Comparison of ENCODE assay signal across 2 cellular contexts in the genomic region with DNA sequence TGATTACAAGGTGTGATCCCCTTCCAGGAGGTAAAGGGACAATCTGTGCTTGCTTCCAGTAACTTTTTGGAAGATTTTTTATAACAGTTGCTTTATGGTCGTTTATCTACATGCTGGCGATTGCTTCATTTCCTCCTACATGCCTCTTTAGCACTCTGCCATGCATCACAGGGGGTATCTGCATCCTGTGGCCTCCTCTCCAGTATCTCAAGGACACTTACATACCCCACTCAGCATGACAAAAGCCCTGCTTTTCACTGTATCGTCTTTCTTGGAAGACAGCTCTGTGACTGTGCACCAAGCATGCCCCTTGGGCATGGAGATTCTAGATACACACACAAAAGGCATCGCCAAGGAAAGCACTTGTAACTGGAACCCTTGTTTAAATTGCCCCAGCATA.
TF ChIP-seq lines count a peak whose summit lies in the region.

No MANE protein-coding gene starts in this region.

TF ChIP-seq in GM23338, 12 proteins besides CTCF, POLR2A, EP300 and RAD21:
- TF ChIP-seq, protein P1, sequence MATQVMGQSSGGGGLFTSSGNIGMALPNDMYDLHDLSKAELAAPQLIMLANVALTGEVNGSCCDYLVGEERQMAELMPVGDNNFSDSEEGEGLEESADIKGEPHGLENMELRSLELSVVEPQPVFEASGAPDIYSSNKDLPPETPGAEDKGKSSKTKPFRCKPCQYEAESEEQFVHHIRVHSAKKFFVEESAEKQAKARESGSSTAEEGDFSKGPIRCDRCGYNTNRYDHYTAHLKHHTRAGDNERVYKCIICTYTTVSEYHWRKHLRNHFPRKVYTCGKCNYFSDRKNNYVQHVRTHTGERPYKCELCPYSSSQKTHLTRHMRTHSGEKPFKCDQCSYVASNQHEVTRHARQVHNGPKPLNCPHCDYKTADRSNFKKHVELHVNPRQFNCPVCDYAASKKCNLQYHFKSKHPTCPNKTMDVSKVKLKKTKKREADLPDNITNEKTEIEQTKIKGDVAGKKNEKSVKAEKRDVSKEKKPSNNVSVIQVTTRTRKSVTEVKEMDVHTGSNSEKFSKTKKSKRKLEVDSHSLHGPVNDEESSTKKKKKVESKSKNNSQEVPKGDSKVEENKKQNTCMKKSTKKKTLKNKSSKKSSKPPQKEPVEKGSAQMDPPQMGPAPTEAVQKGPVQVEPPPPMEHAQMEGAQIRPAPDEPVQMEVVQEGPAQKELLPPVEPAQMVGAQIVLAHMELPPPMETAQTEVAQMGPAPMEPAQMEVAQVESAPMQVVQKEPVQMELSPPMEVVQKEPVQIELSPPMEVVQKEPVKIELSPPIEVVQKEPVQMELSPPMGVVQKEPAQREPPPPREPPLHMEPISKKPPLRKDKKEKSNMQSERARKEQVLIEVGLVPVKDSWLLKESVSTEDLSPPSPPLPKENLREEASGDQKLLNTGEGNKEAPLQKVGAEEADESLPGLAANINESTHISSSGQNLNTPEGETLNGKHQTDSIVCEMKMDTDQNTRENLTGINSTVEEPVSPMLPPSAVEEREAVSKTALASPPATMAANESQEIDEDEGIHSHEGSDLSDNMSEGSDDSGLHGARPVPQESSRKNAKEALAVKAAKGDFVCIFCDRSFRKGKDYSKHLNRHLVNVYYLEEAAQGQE (IDR thresholded peaks at IDR 0.05; ENCODE audit: unreplicated experiment) = no peak
- TF ChIP-seq CREB1 (CRISPR knock-in tag; IDR thresholded peaks at IDR 0.05; ENCODE audit: low read depth) (no peak), NANOG (IDR thresholded peaks at IDR 0.05; ENCODE audit: borderline replicate concordance) (no peak), POLR2AphosphoS5 (IDR thresholded peaks at IDR 0.05; ENCODE audit: low read depth) (no peak), STAT1 (IDR thresholded peaks at IDR 0.05; ENCODE audit: unreplicated experiment) (no peak), ZNF331 (CRISPR knock-in tag; IDR thresholded peaks at IDR 0.05; ENCODE audit: low read depth) (no peak), EZH2 (IDR thresholded peaks at IDR 0.05; ENCODE audit: low read depth, unreplicated experiment) (no peak)
- TF ChIP-seq, protein P2, sequence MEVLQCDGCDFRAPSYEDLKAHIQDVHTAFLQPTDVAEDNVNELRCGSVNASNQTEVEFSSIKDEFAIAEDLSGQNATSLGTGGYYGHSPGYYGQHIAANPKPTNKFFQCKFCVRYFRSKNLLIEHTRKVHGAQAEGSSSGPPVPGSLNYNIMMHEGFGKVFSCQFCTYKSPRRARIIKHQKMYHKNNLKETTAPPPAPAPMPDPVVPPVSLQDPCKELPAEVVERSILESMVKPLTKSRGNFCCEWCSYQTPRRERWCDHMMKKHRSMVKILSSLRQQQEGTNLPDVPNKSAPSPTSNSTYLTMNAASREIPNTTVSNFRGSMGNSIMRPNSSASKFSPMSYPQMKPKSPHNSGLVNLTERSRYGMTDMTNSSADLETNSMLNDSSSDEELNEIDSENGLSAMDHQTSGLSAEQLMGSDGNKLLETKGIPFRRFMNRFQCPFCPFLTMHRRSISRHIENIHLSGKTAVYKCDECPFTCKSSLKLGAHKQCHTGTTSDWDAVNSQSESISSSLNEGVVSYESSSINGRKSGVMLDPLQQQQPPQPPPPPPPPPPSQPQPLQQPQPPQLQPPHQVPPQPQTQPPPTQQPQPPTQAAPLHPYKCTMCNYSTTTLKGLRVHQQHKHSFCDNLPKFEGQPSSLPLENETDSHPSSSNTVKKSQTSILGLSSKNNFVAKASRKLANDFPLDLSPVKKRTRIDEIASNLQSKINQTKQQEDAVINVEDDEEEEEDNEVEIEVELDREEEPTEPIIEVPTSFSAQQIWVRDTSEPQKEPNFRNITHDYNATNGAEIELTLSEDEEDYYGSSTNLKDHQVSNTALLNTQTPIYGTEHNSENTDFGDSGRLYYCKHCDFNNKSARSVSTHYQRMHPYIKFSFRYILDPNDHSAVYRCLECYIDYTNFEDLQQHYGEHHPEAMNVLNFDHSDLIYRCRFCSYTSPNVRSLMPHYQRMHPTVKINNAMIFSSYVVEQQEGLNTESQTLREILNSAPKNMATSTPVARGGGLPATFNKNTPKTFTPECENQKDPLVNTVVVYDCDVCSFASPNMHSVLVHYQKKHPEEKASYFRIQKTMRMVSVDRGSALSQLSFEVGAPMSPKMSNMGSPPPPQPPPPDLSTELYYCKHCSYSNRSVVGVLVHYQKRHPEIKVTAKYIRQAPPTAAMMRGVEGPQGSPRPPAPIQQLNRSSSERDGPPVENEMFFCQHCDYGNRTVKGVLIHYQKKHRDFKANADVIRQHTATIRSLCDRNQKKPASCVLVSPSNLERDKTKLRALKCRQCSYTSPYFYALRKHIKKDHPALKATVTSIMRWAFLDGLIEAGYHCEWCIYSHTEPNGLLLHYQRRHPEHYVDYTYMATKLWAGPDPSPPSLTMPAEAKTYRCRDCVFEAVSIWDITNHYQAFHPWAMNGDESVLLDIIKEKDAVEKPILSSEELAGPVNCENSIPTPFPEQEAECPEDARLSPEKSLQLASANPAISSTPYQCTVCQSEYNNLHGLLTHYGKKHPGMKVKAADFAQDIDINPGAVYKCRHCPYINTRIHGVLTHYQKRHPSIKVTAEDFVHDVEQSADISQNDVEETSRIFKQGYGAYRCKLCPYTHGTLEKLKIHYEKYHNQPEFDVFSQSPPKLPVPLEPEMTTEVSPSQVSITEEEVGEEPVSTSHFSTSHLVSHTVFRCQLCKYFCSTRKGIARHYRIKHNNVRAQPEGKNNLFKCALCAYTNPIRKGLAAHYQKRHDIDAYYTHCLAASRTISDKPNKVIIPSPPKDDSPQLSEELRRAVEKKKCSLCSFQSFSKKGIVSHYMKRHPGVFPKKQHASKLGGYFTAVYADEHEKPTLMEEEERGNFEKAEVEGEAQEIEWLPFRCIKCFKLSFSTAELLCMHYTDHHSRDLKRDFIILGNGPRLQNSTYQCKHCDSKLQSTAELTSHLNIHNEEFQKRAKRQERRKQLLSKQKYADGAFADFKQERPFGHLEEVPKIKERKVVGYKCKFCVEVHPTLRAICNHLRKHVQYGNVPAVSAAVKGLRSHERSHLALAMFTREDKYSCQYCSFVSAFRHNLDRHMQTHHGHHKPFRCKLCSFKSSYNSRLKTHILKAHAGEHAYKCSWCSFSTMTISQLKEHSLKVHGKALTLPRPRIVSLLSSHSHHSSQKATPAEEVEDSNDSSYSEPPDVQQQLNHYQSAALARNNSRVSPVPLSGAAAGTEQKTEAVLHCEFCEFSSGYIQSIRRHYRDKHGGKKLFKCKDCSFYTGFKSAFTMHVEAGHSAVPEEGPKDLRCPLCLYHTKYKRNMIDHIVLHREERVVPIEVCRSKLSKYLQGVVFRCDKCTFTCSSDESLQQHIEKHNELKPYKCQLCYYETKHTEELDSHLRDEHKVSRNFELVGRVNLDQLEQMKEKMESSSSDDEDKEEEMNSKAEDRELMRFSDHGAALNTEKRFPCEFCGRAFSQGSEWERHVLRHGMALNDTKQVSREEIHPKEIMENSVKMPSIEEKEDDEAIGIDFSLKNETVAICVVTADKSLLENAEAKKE (CRISPR knock-in tag; IDR thresholded peaks at IDR 0.05) = no peak
- TF ChIP-seq, protein P3, sequence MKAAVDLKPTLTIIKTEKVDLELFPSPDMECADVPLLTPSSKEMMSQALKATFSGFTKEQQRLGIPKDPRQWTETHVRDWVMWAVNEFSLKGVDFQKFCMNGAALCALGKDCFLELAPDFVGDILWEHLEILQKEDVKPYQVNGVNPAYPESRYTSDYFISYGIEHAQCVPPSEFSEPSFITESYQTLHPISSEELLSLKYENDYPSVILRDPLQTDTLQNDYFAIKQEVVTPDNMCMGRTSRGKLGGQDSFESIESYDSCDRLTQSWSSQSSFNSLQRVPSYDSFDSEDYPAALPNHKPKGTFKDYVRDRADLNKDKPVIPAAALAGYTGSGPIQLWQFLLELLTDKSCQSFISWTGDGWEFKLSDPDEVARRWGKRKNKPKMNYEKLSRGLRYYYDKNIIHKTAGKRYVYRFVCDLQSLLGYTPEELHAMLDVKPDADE (IDR thresholded peaks at IDR 0.05) = no peak

TF ChIP-seq in HepG2, 621 proteins besides CTCF, POLR2A, EP300 and RAD21:
- TF ChIP-seq, protein P4, sequence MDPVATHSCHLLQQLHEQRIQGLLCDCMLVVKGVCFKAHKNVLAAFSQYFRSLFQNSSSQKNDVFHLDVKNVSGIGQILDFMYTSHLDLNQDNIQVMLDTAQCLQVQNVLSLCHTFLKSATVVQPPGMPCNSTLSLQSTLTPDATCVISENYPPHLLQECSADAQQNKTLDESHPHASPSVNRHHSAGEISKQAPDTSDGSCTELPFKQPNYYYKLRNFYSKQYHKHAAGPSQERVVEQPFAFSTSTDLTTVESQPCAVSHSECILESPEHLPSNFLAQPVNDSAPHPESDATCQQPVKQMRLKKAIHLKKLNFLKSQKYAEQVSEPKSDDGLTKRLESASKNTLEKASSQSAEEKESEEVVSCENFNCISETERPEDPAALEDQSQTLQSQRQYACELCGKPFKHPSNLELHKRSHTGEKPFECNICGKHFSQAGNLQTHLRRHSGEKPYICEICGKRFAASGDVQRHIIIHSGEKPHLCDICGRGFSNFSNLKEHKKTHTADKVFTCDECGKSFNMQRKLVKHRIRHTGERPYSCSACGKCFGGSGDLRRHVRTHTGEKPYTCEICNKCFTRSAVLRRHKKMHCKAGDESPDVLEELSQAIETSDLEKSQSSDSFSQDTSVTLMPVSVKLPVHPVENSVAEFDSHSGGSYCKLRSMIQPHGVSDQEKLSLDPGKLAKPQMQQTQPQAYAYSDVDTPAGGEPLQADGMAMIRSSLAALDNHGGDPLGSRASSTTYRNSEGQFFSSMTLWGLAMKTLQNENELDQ (CRISPR knock-in tag; IDR thresholded peaks at IDR 0.05; ENCODE audit: borderline replicate concordance) = no peak
- no peak for TF ChIP-seq ZNF44 (CRISPR knock-in tag; IDR thresholded peaks at IDR 0.05)
